ENCODE assay signal across 2 cellular contexts in the genomic region with DNA sequence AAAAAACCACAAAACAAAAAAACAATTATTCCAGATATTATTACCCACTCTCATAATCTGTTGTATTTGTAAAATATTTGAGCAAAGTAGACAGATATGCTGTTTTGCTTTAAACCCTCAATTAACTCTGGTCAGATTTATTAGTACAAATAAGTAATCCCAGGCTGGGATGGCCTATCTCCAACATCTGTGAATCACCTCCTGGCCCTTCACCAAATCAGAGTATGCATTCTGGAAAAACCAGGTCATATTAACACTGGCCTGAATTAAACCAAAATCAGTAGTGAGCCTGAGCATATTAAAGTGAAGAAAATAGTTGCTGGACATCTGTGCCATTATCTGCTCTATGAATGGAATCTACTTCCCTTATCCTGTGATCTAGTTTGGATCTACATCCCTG.
TF ChIP-seq lines count a peak whose summit lies in the region.

No MANE protein-coding gene starts in this region.

TF ChIP-seq in liver, 16 proteins besides CTCF, POLR2A, EP300 and RAD21:
- TF ChIP-seq GABPA (IDR thresholded peaks at IDR 0.05 in 1 of 2, conservative IDR thresholded peaks at IDR 0.05 in 1 of 2): no peak
- TF ChIP-seq EGR1 (IDR thresholded peaks at IDR 0.05; ENCODE audit: low read depth in 2 of 2): peak in 1 of 2 donors; percentile 68
- TF ChIP-seq MAX (IDR thresholded peaks at IDR 0.05): no peak
- TF ChIP-seq HNF4A (conservative IDR thresholded peaks at IDR 0.05): peak in 1 of 2 donors; percentile 13
- TF ChIP-seq, protein P1, sequence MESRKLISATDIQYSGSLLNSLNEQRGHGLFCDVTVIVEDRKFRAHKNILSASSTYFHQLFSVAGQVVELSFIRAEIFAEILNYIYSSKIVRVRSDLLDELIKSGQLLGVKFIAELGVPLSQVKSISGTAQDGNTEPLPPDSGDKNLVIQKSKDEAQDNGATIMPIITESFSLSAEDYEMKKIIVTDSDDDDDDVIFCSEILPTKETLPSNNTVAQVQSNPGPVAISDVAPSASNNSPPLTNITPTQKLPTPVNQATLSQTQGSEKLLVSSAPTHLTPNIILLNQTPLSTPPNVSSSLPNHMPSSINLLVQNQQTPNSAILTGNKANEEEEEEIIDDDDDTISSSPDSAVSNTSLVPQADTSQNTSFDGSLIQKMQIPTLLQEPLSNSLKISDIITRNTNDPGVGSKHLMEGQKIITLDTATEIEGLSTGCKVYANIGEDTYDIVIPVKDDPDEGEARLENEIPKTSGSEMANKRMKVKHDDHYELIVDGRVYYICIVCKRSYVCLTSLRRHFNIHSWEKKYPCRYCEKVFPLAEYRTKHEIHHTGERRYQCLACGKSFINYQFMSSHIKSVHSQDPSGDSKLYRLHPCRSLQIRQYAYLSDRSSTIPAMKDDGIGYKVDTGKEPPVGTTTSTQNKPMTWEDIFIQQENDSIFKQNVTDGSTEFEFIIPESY (IDR thresholded peaks at IDR 0.05): no peak
- no peak for TF ChIP-seq TAF1 (conservative IDR thresholded peaks at IDR 0.05)
- TF ChIP-seq, protein P2, sequence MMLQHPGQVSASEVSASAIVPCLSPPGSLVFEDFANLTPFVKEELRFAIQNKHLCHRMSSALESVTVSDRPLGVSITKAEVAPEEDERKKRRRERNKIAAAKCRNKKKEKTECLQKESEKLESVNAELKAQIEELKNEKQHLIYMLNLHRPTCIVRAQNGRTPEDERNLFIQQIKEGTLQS (IDR thresholded peaks at IDR 0.05): peak; percentile 67
- no peak for TF ChIP-seq REST (IDR thresholded peaks at IDR 0.05)
- TF ChIP-seq YY1 (IDR thresholded peaks at IDR 0.05): no peak
- TF ChIP-seq FOXA2 (IDR thresholded peaks at IDR 0.05): no peak
- TF ChIP-seq RXRA (IDR thresholded peaks at IDR 0.05): peak in 1 of 2 donors; percentile 32
- peak; percentile 92 to 99 for TF ChIP-seq JUND (IDR thresholded peaks at IDR 0.05)
- no peak for TF ChIP-seq SP1 (IDR thresholded peaks at IDR 0.05)
- TF ChIP-seq NR2F2 (IDR thresholded peaks at IDR 0.05): no peak
- TF ChIP-seq HNF4G (IDR thresholded peaks at IDR 0.05): no peak
- no peak for TF ChIP-seq FOXA1 (IDR thresholded peaks at IDR 0.05)

TF ChIP-seq in HepG2, 621 proteins besides CTCF, POLR2A, EP300 and RAD21:
- TF ChIP-seq SMARCC2 (IDR thresholded peaks at IDR 0.05): no peak
- TF ChIP-seq SOX6 (IDR thresholded peaks at IDR 0.05): no peak
- no peak for TF ChIP-seq SOX6 (CRISPR knock-in tag; IDR thresholded peaks at IDR 0.05)
- no peak for TF ChIP-seq ZNF83 (CRISPR knock-in tag; IDR thresholded peaks at IDR 0.05; ENCODE audit: borderline replicate concordance)
- TF ChIP-seq, protein P3, sequence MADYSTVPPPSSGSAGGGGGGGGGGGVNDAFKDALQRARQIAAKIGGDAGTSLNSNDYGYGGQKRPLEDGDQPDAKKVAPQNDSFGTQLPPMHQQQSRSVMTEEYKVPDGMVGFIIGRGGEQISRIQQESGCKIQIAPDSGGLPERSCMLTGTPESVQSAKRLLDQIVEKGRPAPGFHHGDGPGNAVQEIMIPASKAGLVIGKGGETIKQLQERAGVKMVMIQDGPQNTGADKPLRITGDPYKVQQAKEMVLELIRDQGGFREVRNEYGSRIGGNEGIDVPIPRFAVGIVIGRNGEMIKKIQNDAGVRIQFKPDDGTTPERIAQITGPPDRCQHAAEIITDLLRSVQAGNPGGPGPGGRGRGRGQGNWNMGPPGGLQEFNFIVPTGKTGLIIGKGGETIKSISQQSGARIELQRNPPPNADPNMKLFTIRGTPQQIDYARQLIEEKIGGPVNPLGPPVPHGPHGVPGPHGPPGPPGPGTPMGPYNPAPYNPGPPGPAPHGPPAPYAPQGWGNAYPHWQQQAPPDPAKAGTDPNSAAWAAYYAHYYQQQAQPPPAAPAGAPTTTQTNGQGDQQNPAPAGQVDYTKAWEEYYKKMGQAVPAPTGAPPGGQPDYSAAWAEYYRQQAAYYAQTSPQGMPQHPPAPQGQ (CRISPR knock-in tag; IDR thresholded peaks at IDR 0.05; ENCODE audit: borderline replicate concordance): no peak
- no peak for TF ChIP-seq ZNF839 (CRISPR knock-in tag; IDR thresholded peaks at IDR 0.05; ENCODE audit: borderline replicate concordance)
- TF ChIP-seq SRSF9 (IDR thresholded peaks at IDR 0.05; ENCODE audit: borderline replicate concordance, insufficient read depth, low read depth, low read length, poor library complexity, severe bottlenecking): no peak
